2 cellular contexts compared by ENCODE assay signal in the genomic region with DNA sequence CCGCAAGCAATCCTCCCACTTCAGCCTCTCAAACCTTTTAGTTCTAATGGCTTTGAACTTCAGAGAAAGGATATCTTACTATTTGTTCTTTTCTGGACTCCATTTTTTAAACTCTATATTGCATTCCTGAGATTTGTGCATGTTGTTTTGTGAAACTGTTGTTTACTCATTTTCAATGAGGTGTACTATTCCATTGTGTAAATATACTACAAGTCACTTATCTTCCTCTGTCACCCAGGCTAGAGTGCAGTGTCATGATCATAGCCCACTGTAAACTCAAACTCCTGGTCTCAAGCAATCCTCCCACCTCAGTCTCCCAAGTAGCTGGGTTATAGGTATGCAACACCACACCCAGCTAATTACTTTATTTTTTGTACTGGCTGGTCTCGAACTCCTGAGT.
TF ChIP-seq lines count a peak whose summit lies in the region.

No MANE protein-coding gene starts in this region.

TF ChIP-seq in HepG2, 621 proteins besides CTCF, POLR2A, EP300 and RAD21 (continues in another document):
- TF ChIP-seq, protein P1, sequence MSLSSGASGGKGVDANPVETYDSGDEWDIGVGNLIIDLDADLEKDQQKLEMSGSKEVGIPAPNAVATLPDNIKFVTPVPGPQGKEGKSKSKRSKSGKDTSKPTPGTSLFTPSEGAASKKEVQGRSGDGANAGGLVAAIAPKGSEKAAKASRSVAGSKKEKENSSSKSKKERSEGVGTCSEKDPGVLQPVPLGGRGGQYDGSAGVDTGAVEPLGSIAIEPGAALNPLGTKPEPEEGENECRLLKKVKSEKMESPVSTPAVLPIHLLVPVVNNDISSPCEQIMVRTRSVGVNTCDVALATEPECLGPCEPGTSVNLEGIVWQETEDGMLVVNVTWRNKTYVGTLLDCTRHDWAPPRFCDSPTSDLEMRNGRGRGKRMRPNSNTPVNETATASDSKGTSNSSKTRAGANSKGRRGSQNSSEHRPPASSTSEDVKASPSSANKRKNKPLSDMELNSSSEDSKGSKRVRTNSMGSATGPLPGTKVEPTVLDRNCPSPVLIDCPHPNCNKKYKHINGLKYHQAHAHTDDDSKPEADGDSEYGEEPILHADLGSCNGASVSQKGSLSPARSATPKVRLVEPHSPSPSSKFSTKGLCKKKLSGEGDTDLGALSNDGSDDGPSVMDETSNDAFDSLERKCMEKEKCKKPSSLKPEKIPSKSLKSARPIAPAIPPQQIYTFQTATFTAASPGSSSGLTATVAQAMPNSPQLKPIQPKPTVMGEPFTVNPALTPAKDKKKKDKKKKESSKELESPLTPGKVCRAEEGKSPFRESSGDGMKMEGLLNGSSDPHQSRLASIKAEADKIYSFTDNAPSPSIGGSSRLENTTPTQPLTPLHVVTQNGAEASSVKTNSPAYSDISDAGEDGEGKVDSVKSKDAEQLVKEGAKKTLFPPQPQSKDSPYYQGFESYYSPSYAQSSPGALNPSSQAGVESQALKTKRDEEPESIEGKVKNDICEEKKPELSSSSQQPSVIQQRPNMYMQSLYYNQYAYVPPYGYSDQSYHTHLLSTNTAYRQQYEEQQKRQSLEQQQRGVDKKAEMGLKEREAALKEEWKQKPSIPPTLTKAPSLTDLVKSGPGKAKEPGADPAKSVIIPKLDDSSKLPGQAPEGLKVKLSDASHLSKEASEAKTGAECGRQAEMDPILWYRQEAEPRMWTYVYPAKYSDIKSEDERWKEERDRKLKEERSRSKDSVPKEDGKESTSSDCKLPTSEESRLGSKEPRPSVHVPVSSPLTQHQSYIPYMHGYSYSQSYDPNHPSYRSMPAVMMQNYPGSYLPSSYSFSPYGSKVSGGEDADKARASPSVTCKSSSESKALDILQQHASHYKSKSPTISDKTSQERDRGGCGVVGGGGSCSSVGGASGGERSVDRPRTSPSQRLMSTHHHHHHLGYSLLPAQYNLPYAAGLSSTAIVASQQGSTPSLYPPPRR (CRISPR knock-in tag; IDR thresholded peaks at IDR 0.05; ENCODE audit: borderline replicate concordance): peak; percentile 47; the same call in 1 of the 2 replicates
- TF ChIP-seq FOXA1 (IDR thresholded peaks at IDR 0.05): no peak
- 0 out of 2 replicates have a peak, but pooled peaks have one; percentile 11 for TF ChIP-seq FOXA1 (CRISPR knock-in tag; IDR thresholded peaks at IDR 0.05)
- TF ChIP-seq, protein P2, sequence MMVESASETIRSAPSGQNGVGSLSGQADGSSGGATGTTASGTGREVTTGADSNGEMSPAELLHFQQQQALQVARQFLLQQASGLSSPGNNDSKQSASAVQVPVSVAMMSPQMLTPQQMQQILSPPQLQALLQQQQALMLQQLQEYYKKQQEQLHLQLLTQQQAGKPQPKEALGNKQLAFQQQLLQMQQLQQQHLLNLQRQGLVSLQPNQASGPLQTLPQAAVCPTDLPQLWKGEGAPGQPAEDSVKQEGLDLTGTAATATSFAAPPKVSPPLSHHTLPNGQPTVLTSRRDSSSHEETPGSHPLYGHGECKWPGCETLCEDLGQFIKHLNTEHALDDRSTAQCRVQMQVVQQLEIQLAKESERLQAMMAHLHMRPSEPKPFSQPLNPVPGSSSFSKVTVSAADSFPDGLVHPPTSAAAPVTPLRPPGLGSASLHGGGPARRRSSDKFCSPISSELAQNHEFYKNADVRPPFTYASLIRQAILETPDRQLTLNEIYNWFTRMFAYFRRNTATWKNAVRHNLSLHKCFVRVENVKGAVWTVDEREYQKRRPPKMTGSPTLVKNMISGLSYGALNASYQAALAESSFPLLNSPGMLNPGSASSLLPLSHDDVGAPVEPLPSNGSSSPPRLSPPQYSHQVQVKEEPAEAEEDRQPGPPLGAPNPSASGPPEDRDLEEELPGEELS (CRISPR knock-in tag; IDR thresholded peaks at IDR 0.05): 0 out of 2 replicates have a peak, but pooled peaks have one; percentile 22
- TF ChIP-seq RORA (CRISPR knock-in tag; IDR thresholded peaks at IDR 0.05): no peak
- no peak for TF ChIP-seq MAFG (CRISPR knock-in tag; IDR thresholded peaks at IDR 0.05)
- TF ChIP-seq CBFB (CRISPR knock-in tag; IDR thresholded peaks at IDR 0.05): no peak
- TF ChIP-seq NKX3-1 (CRISPR knock-in tag; IDR thresholded peaks at IDR 0.05): no peak
- no peak for TF ChIP-seq ZNF143 (CRISPR knock-in tag; IDR thresholded peaks at IDR 0.05)
- TF ChIP-seq TCF7L2 (IDR thresholded peaks at IDR 0.05; ENCODE audit: low read depth, low read length): no peak
- TF ChIP-seq JUND (CRISPR knock-in tag; IDR thresholded peaks at IDR 0.05): no peak
- no peak for TF ChIP-seq FOXC1 (CRISPR knock-in tag; IDR thresholded peaks at IDR 0.05; ENCODE audit: borderline replicate concordance)
- no peak for TF ChIP-seq ZNF879 (CRISPR knock-in tag; IDR thresholded peaks at IDR 0.05)
- TF ChIP-seq, protein P3, sequence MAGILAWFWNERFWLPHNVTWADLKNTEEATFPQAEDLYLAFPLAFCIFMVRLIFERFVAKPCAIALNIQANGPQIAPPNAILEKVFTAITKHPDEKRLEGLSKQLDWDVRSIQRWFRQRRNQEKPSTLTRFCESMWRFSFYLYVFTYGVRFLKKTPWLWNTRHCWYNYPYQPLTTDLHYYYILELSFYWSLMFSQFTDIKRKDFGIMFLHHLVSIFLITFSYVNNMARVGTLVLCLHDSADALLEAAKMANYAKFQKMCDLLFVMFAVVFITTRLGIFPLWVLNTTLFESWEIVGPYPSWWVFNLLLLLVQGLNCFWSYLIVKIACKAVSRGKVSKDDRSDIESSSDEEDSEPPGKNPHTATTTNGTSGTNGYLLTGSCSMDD (CRISPR knock-in tag; IDR thresholded peaks at IDR 0.05): no peak
- TF ChIP-seq AHR (CRISPR knock-in tag; IDR thresholded peaks at IDR 0.05): no peak
- no peak for TF ChIP-seq ZNF367 (CRISPR knock-in tag; IDR thresholded peaks at IDR 0.05; ENCODE audit: borderline replicate concordance)
- TF ChIP-seq ZSCAN25 (CRISPR knock-in tag; IDR thresholded peaks at IDR 0.05): no peak
- no peak for TF ChIP-seq MAF1 (CRISPR knock-in tag; IDR thresholded peaks at IDR 0.05; ENCODE audit: borderline replicate concordance)
- no peak for TF ChIP-seq MEF2D (CRISPR knock-in tag; IDR thresholded peaks at IDR 0.05)
- TF ChIP-seq, protein P4, sequence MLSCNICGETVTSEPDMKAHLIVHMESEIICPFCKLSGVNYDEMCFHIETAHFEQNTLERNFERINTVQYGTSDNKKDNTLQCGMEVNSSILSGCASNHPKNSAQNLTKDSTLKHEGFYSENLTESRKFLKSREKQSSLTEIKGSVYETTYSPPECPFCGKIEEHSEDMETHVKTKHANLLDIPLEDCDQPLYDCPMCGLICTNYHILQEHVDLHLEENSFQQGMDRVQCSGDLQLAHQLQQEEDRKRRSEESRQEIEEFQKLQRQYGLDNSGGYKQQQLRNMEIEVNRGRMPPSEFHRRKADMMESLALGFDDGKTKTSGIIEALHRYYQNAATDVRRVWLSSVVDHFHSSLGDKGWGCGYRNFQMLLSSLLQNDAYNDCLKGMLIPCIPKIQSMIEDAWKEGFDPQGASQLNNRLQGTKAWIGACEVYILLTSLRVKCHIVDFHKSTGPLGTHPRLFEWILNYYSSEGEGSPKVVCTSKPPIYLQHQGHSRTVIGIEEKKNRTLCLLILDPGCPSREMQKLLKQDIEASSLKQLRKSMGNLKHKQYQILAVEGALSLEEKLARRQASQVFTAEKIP (CRISPR knock-in tag; IDR thresholded peaks at IDR 0.05; ENCODE audit: borderline replicate concordance): no peak
- TF ChIP-seq GFI1 (CRISPR knock-in tag; IDR thresholded peaks at IDR 0.05; ENCODE audit: borderline replicate concordance): peak; percentile 37; the same call in 1 of the 2 replicates
- peak; percentile 53; the same call in 1 of the 2 replicates for TF ChIP-seq FOXA3 (CRISPR knock-in tag; IDR thresholded peaks at IDR 0.05)
- no peak for TF ChIP-seq ZMYM2 (CRISPR knock-in tag; IDR thresholded peaks at IDR 0.05)

TF ChIP-seq in K562, 482 proteins besides CTCF, POLR2A, EP300 and RAD21 (continues in another document):
- no peak for TF ChIP-seq EHMT2 (IDR thresholded peaks at IDR 0.05)
- TF ChIP-seq, protein P5, sequence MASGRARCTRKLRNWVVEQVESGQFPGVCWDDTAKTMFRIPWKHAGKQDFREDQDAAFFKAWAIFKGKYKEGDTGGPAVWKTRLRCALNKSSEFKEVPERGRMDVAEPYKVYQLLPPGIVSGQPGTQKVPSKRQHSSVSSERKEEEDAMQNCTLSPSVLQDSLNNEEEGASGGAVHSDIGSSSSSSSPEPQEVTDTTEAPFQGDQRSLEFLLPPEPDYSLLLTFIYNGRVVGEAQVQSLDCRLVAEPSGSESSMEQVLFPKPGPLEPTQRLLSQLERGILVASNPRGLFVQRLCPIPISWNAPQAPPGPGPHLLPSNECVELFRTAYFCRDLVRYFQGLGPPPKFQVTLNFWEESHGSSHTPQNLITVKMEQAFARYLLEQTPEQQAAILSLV (tag; IDR thresholded peaks at IDR 0.05): no peak
- no peak for TF ChIP-seq RBM34 (IDR thresholded peaks at IDR 0.05; ENCODE audit: borderline replicate concordance, insufficient read depth, low read length)
- peak; percentile 32; the same call in 1 of the 2 replicates for TF ChIP-seq SOX6 (IDR thresholded peaks at IDR 0.05)
- no peak for TF ChIP-seq HNRNPL (IDR thresholded peaks at IDR 0.05; ENCODE audit: low read depth, low read length)
- TF ChIP-seq POLR2G (IDR thresholded peaks at IDR 0.05; ENCODE audit: low read depth, low read length): no peak
- no peak for TF ChIP-seq SMARCA5 (IDR thresholded peaks at IDR 0.05)
- TF ChIP-seq PML (IDR thresholded peaks at IDR 0.05; ENCODE audit: low read length): no peak
- TF ChIP-seq HEY1 (CRISPR knock-in tag; IDR thresholded peaks at IDR 0.05; ENCODE audit: borderline replicate concordance): no peak
- TF ChIP-seq GATAD2B (IDR thresholded peaks at IDR 0.05; ENCODE audit: borderline replicate concordance): no peak
- no peak for TF ChIP-seq MTA1 (IDR thresholded peaks at IDR 0.05; ENCODE audit: borderline replicate concordance)
- TF ChIP-seq CCAR2 (IDR thresholded peaks at IDR 0.05; ENCODE audit: low read depth, low read length): no peak
- TF ChIP-seq DPF2 (IDR thresholded peaks at IDR 0.05): 0 out of 2 replicates have a peak, but pooled peaks have one; percentile 41
- TF ChIP-seq, protein P6, sequence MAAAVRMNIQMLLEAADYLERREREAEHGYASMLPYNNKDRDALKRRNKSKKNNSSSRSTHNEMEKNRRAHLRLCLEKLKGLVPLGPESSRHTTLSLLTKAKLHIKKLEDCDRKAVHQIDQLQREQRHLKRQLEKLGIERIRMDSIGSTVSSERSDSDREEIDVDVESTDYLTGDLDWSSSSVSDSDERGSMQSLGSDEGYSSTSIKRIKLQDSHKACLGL (CRISPR knock-in tag; IDR thresholded peaks at IDR 0.05; ENCODE audit: borderline replicate concordance, poor library complexity, severe bottlenecking): no peak
- no peak for TF ChIP-seq GABPA (tag; conservative IDR thresholded peaks at IDR 0.05; ENCODE audit: low read depth)
- TF ChIP-seq, protein P7, sequence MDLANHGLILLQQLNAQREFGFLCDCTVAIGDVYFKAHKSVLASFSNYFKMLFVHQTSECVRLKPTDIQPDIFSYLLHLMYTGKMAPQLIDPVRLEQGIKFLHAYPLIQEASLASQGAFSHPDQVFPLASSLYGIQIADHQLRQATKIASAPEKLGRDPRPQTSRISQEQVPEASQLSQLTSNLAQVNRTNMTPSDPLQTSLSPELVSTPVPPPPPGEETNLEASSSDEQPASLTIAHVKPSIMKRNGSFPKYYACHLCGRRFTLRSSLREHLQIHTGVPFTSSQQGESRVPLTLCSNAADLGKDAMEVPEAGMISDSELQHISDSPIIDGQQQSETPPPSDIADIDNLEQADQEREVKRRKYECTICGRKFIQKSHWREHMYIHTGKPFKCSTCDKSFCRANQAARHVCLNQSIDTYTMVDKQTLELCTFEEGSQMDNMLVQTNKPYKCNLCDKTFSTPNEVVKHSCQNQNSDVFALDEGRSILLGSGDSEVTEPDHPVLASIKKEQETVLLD (IDR thresholded peaks at IDR 0.05): no peak
- no peak for TF ChIP-seq ZNF263 (CRISPR knock-in tag; IDR thresholded peaks at IDR 0.05; ENCODE audit: borderline replicate concordance)
- TF ChIP-seq PYGO2 (tag; IDR thresholded peaks at IDR 0.05): no peak
- 0 out of 2 replicates have a peak, but pooled peaks have one; percentile 42 for TF ChIP-seq FOXA1 (IDR thresholded peaks at IDR 0.05; ENCODE audit: borderline replicate concordance)
- peak; percentile 55 for TF ChIP-seq NFE2 (IDR thresholded peaks at IDR 0.05; ENCODE audit: low read depth)
- no peak for TF ChIP-seq CREM (IDR thresholded peaks at IDR 0.05; ENCODE audit: low read depth)
- TF ChIP-seq MAFG (tag; conservative IDR thresholded peaks at IDR 0.05): peak; percentile 28; the same call in 1 of the 2 replicates
- no peak for TF ChIP-seq PTRF (tag; IDR thresholded peaks at IDR 0.05)
- TF ChIP-seq, protein P8, sequence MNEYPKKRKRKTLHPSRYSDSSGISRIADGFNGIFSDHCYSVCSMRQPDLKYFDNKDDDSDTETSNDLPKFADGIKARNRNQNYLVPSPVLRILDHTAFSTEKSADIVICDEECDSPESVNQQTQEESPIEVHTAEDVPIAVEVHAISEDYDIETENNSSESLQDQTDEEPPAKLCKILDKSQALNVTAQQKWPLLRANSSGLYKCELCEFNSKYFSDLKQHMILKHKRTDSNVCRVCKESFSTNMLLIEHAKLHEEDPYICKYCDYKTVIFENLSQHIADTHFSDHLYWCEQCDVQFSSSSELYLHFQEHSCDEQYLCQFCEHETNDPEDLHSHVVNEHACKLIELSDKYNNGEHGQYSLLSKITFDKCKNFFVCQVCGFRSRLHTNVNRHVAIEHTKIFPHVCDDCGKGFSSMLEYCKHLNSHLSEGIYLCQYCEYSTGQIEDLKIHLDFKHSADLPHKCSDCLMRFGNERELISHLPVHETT (CRISPR knock-in tag; conservative IDR thresholded peaks at IDR 0.05 in 1 of 2, IDR thresholded peaks at IDR 0.05 in 1 of 2): no peak
- TF ChIP-seq, protein P9, sequence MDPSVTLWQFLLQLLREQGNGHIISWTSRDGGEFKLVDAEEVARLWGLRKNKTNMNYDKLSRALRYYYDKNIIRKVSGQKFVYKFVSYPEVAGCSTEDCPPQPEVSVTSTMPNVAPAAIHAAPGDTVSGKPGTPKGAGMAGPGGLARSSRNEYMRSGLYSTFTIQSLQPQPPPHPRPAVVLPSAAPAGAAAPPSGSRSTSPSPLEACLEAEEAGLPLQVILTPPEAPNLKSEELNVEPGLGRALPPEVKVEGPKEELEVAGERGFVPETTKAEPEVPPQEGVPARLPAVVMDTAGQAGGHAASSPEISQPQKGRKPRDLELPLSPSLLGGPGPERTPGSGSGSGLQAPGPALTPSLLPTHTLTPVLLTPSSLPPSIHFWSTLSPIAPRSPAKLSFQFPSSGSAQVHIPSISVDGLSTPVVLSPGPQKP (CRISPR knock-in tag; IDR thresholded peaks at IDR 0.05): no peak
- no peak for TF ChIP-seq FOXK2 (conservative IDR thresholded peaks at IDR 0.05 in 1 of 2, IDR thresholded peaks at IDR 0.05 in 1 of 2; ENCODE audit: low read depth in 2 of 2)
- TF ChIP-seq GABPB1 (CRISPR knock-in tag; IDR thresholded peaks at IDR 0.05): no peak
- no peak for TF ChIP-seq DMBX1 (CRISPR knock-in tag; IDR thresholded peaks at IDR 0.05; ENCODE audit: borderline replicate concordance)
- no peak for TF ChIP-seq MCM3 (IDR thresholded peaks at IDR 0.05)
- TF ChIP-seq ZNF324 (CRISPR knock-in tag; IDR thresholded peaks at IDR 0.05): no peak
- TF ChIP-seq BRF1 (IDR thresholded peaks at IDR 0.05; ENCODE audit: borderline replicate concordance, extremely low read depth, insufficient read length): no peak
- no peak for TF ChIP-seq ZSCAN29 (IDR thresholded peaks at IDR 0.05)
- TF ChIP-seq SAFB2 (IDR thresholded peaks at IDR 0.05; ENCODE audit: borderline replicate concordance, low read depth, low read length, severe bottlenecking): no peak
- no peak for TF ChIP-seq POU5F1 (IDR thresholded peaks at IDR 0.05; ENCODE audit: borderline replicate concordance, low read depth, low read length, partially characterized antibody)
- TF ChIP-seq ATF1 (CRISPR knock-in tag; IDR thresholded peaks at IDR 0.05): no peak
- TF ChIP-seq ATF1 (tag; IDR thresholded peaks at IDR 0.05): no peak
- TF ChIP-seq PHTF2 (CRISPR knock-in tag; IDR thresholded peaks at IDR 0.05): no peak
- no peak for TF ChIP-seq CEBPG (CRISPR knock-in tag; IDR thresholded peaks at IDR 0.05)
- TF ChIP-seq CEBPG (tag; conservative IDR thresholded peaks at IDR 0.05 in 1 of 2, IDR thresholded peaks at IDR 0.05 in 1 of 2): no peak
- TF ChIP-seq RBM22 (IDR thresholded peaks at IDR 0.05; ENCODE audit: low read depth, low read length, poor library complexity, severe bottlenecking): no peak
